11 cellular contexts compared by ENCODE assay signal in genomic region chr11:34242037-34242625, GRCh38.
DNase-seq lines count a peak whose midpoint lies in the region; ATAC-seq, FAIRE-seq and TF ChIP-seq lines count a peak whose summit lies in the region.
"Had no signal": no experiment of that assay in that cellular context is flagged by ENCODE, and none has a peak within 500 bp of the region (broad histone marks: within the 10 kb centered on the region; RNA-seq: fewer than 3 reads in every experiment).

No MANE protein-coding gene starts in this region.

- H3K9me3 ChIP-seq in trophoblast cell (ENCODE audit: insufficient read depth, low read depth, low read length), result no peaks in the 10 kb centered on the region
- H3K9me3 ChIP-seq in pancreas, result no peaks in the 10 kb centered on the region

- H3K27ac ChIP-seq in trophoblast cell (ENCODE audit: low read depth, low read length) (no peak overlapping the region), pancreas (no peak overlapping the region)
- H3K27ac ChIP-seq: parathyroid adenoma had no signal

- no peak overlapping the region for H3K4me2 ChIP-seq in trophoblast cell (ENCODE audit: low read length)

- peaks cover 2% of the 10 kb centered on the region for H3K79me2 ChIP-seq in trophoblast cell (ENCODE audit: control insufficient read depth, insufficient read depth, low read length, poor library complexity)
- H3K79me2 ChIP-seq: parathyroid adenoma had no signal

- H2BK120ac ChIP-seq in trophoblast cell (ENCODE audit: insufficient read depth, low read length, poor library complexity), result peak overlapping the region; percentile 2

- H4K91ac ChIP-seq in trophoblast cell (ENCODE audit: low read depth, low read length), result no peak overlapping the region

- no CpG with 5 or more reads among the region's 11 CpGs for WGBS in trophoblast cell (ENCODE audit: extremely low coverage, insufficient coverage, insufficient read length)
- WGBS in pancreas, 2 donors, result 92 to 95% methylated on average over 11 of the region's 11 CpGs

- peak overlapping the region; percentile 9 for H2AK5ac ChIP-seq in trophoblast cell (ENCODE audit: low read length)

- peak overlapping the region; percentile 28 for H2BK12ac ChIP-seq in trophoblast cell (ENCODE audit: low read length)

- no peak overlapping the region for H4K8ac ChIP-seq in trophoblast cell (ENCODE audit: low read depth, low read length)

- H3K14ac ChIP-seq in trophoblast cell (ENCODE audit: low read length), result peak overlapping the region; percentile 18

- no peak overlapping the region for H4K12ac ChIP-seq in trophoblast cell (ENCODE audit: low read depth, low read length)

- no peak overlapping the region for H2AFZ ChIP-seq in trophoblast cell (ENCODE audit: insufficient read depth, low read length, poor library complexity)
- H2AFZ ChIP-seq: parathyroid adenoma had no signal

- no peak overlapping the region for H3K4me3 ChIP-seq in bronchial epithelial cell (ENCODE audit: low read depth, low read length)
- H3K4me3 ChIP-seq in trophoblast cell (ENCODE audit: low read depth, low read length), result no peak overlapping the region
- H3K4me3 ChIP-seq in pancreas, result no peak overlapping the region

- no peak for ATAC-seq in pancreas

- no peak overlapping the region for H3K18ac ChIP-seq in trophoblast cell (ENCODE audit: low read length)

- no peak overlapping the region for H3K4ac ChIP-seq in trophoblast cell (ENCODE audit: low read depth, low read length)

- no peak overlapping the region for H3K23ac ChIP-seq in trophoblast cell (ENCODE audit: low read length)

- peak; percentile 17 for DNase-seq in GM10266 (ENCODE audit: extremely low spot score)
- DNase-seq in HT1080 (ENCODE audit: low read depth), result peak; percentile 68
- peak; percentile 83 for DNase-seq in bronchial epithelial cell (ENCODE audit: low read depth)
- no peak for DNase-seq in trophoblast cell
- DNase-seq in pancreas, result no peak
- DNase-seq in activated effector memory CD4-positive, alpha-beta T cell treated with anti-CD3 and anti-CD28 coated beads, Interleukin-2, amount 50 U/mL, for 16 hours, result no peak
- no peak for DNase-seq in endothelial cell (ENCODE audit: low spot score)
- DNase-seq: activated gamma-delta T cell, NCI-H748 treated with DMSO at 0.1 percent for 48 hours had no signal

- H3K36me3 Mint-ChIP-seq in endothelial cell (ENCODE audit: low read depth, unreplicated experiment), result peaks cover 4% of the 10 kb centered on the region

- no peaks in the 10 kb centered on the region for H3K27me3 ChIP-seq in bronchial epithelial cell (ENCODE audit: control insufficient read depth, insufficient read depth, low read length)
- H3K27me3 ChIP-seq in trophoblast cell (ENCODE audit: insufficient read depth, low read length), result no peaks in the 10 kb centered on the region
- no peaks in the 10 kb centered on the region for H3K27me3 ChIP-seq in pancreas

- H3K27me3 Mint-ChIP-seq in endothelial cell (ENCODE audit: unreplicated experiment), result peaks cover 8% of the 10 kb centered on the region

- H3K79me1 ChIP-seq in trophoblast cell (ENCODE audit: low read length), result peaks cover 10% of the 10 kb centered on the region

- no peak for FAIRE-seq in bronchial epithelial cell (lab: Jason Lieb, UNC)
- FAIRE-seq in pancreas (lab: Jason Lieb, UNC), result no peak
- FAIRE-seq: G401.6 had no signal

- H3K9ac ChIP-seq in trophoblast cell (ENCODE audit: low read length), result no peak overlapping the region
- H3K9ac ChIP-seq: parathyroid adenoma had no signal

- no peaks in the 10 kb centered on the region for H3K36me3 ChIP-seq in bronchial epithelial cell (ENCODE audit: control insufficient read depth, insufficient read depth, low read length)
- no peaks in the 10 kb centered on the region for H3K36me3 ChIP-seq in trophoblast cell (ENCODE audit: control insufficient read depth in 1 of 2, insufficient read depth in 2 of 2, low read length in 2 of 2)
- H3K36me3 ChIP-seq in pancreas, result no peaks in the 10 kb centered on the region

- intact Hi-C loops in pancreas (cut with DNase I), result no loop called here

- H3K27ac Mint-ChIP-seq in endothelial cell (ENCODE audit: unreplicated experiment), result no peak overlapping the region

- H3K4me1 ChIP-seq in trophoblast cell (ENCODE audit: control insufficient read depth in 1 of 2, insufficient read depth in 2 of 2, low read length in 2 of 2) (peaks cover 15 to 26% of the 10 kb centered on the region in 2 experiments), pancreas (peaks cover 4 to 21% (median 16%) of the 10 kb centered on the region in 3 donors)
- H3K4me1 ChIP-seq: parathyroid adenoma had no signal

- H3K9me3 Mint-ChIP-seq in endothelial cell (ENCODE audit: unreplicated experiment), result no peaks in the 10 kb centered on the region

- no peak overlapping the region for H3K4me3 Mint-ChIP-seq in endothelial cell (ENCODE audit: unreplicated experiment)

- TF ChIP-seq CTCF in GM10266 (IDR thresholded peaks at IDR 0.05; ENCODE audit: control insufficient read depth, insufficient read depth, low read depth, missing control alignments) (no peak), bronchial epithelial cell (IDR thresholded peaks at IDR 0.05; ENCODE audit: insufficient read depth, low read length, severe bottlenecking) (no peak), pancreas (IDR thresholded peaks at IDR 0.05) (no peak), endothelial cell (IDR thresholded peaks at IDR 0.05; ENCODE audit: unreplicated experiment) (no peak)

- H2BK5ac ChIP-seq in trophoblast cell (ENCODE audit: low read depth, low read length, poor library complexity), result no peak overlapping the region

- peaks cover 26% of the 10 kb centered on the region for H3K4me1 Mint-ChIP-seq in endothelial cell (ENCODE audit: unreplicated experiment)

Comparison
In these comparisons a context has a peak if more than half of its experiments do, and no peak if none do; other contexts are left out.
1. DNase-seq: peak in GM10266 (single experiment), HT1080 (single experiment) and bronchial epithelial cell (single experiment); none in trophoblast cell (0 of 2), pancreas (0 of 6), activated effector memory CD4-positive, alpha-beta T cell treated with anti-CD3 and anti-CD28 coated beads, Interleukin-2, amount 50 U/mL, for 16 hours (single experiment) and endothelial cell (single experiment).